8 cellular contexts compared by ENCODE assay signal in the genomic region with DNA sequence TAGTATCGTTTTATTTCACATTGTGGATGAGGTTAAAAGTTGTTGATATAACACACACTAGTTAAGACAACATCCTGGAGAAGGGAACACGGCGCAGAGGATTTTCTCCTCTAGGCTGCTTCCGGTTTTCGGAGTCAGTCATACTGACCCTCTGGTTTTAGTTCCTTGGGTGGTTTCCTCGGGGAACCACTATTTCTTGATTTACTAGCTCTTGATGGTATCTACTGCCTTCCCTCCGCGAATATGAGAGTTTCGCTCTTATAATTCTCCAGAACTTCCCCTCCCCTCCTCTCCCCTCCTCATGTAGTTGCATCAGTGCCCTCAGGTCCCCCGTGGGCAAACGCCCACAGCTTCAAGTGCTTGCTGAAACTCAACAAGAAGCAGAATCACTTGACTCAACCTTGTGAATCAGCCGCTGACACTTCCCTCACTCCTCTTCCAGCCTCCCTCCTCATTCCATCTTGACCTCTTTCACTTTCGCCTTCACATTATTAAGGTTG. TPM values are rescaled to one million over a fixed set of nuclear protein-coding genes. Genes with fewer than 3 reads are reported as not detected.
DNase-seq lines count a peak whose midpoint lies in the region; ATAC-seq, FAIRE-seq and TF ChIP-seq lines count a peak whose summit lies in the region.

No MANE protein-coding gene starts in this region.

- peaks cover 9 to 10% of the 10 kb centered on the region in 2 donors for H3K4me1 ChIP-seq in naive thymus-derived CD4-positive, alpha-beta T cell (ENCODE audit: control insufficient read depth in 2 of 2, insufficient read depth in 2 of 2, low read length in 2 of 2)

- peak overlapping the region in 9 of 10 donors; percentile 65 to 89 (median 77) for H3K4me3 Mint-ChIP-seq in naive thymus-derived CD4-positive, alpha-beta T cell

- DNase-seq in activated CD4-positive, alpha-beta T cell treated with anti-CD3 and anti-CD28 coated beads for 48 hours: peak; percentile 86
- DNase-seq in naive thymus-derived CD4-positive, alpha-beta T cell: peak in 1 of 9 donors; percentile 68
- DNase-seq in DMS 273 treated with DMSO at 0.1 percent for 48 hours (lab: John Stamatoyannopoulos, UW) (no peak), H54 (ENCODE audit: insufficient read length, low spot score) (no peak), NCI-H345 treated with DMSO at 0.1 percent for 48 hours (lab: John Stamatoyannopoulos, UW; ENCODE audit: unreplicated experiment) (no peak), SHP77 (lab: John Stamatoyannopoulos, UW) (no peak)

- no peak for FAIRE-seq in H54 (lab: Jason Lieb, UNC)

- POLR2A ChIA-PET in naive thymus-derived CD4-positive, alpha-beta T cell (lab: Charles Lee): no interaction called here

- no peaks in the 10 kb centered on the region for H3K9me3 ChIP-seq in naive thymus-derived CD4-positive, alpha-beta T cell (ENCODE audit: control insufficient read depth in 2 of 3, low read length in 3 of 3)

- intact Hi-C loops in naive thymus-derived CD4-positive, alpha-beta T cell (cut with micrococcal nuclease): loop anchor here in 1 of 2 donors (1.0 kb wide), 1 partner anchor 44 kb away; no protein-coding TSS in a partner anchor

- ATAC-seq in GM18519 (IDR thresholded peaks at IDR 0.05; ENCODE audit: low FRiP score, unreplicated experiment) (peak; percentile 43), HG02884 (IDR thresholded peaks at IDR 0.05; ENCODE audit: unreplicated experiment) (peak; percentile 55)
- ATAC-seq in naive thymus-derived CD4-positive, alpha-beta T cell: peak; percentile 86

- TF ChIP-seq POLR2A in H54 (IDR thresholded peaks at IDR 0.05; ENCODE audit: low read depth, low read length): no peak

- peak overlapping the region in 3 of 9 donors; percentile 5 to 89 (median 36) for H3K27ac Mint-ChIP-seq in naive thymus-derived CD4-positive, alpha-beta T cell

- peaks cover 0 to 3% (median 0%) of the 10 kb centered on the region in 11 donors for H3K9me3 Mint-ChIP-seq in naive thymus-derived CD4-positive, alpha-beta T cell

- peaks cover 0 to 6% of the 10 kb centered on the region in 2 donors for H3K27me3 ChIP-seq in naive thymus-derived CD4-positive, alpha-beta T cell (ENCODE audit: control insufficient read depth in 2 of 2, insufficient read depth in 2 of 2, low read length in 2 of 2)

- H3K4me3 ChIP-seq in naive thymus-derived CD4-positive, alpha-beta T cell (ENCODE audit: low read length): peak overlapping the region; percentile 38

- H3K36me3 Mint-ChIP-seq in naive thymus-derived CD4-positive, alpha-beta T cell: peaks cover 0 to 2% (median 0%) of the 10 kb centered on the region in 5 donors

- CTCF ChIA-PET in naive thymus-derived CD4-positive, alpha-beta T cell (lab: Charles Lee): interaction anchor here (2.2 kb wide), 1 partner anchor 61 kb away, joined by 6 read pairs; no protein-coding TSS in a partner anchor

- no peaks in the 10 kb centered on the region for H3K36me3 ChIP-seq in naive thymus-derived CD4-positive, alpha-beta T cell (ENCODE audit: control insufficient read depth in 2 of 3, insufficient read depth in 3 of 3, low read length in 3 of 3)

- H3K27ac ChIP-seq in naive thymus-derived CD4-positive, alpha-beta T cell (ENCODE audit: low read depth, low read length): no peak overlapping the region

- peaks cover 17 to 52% (median 42%) of the 10 kb centered on the region in 5 donors for H3K27me3 Mint-ChIP-seq in naive thymus-derived CD4-positive, alpha-beta T cell

- peaks cover 16 to 42% (median 22%) of the 10 kb centered on the region in 7 donors for H3K4me1 Mint-ChIP-seq in naive thymus-derived CD4-positive, alpha-beta T cell

RNA-seq across cellular contexts. Expression of gene APOBEC3A, which starts 15.9 kb away (rescaled TPM):
- total RNA-seq in naive thymus-derived CD4-positive, alpha-beta T cell: 10 to 100 TPM in 2 of 5 experiments, not detected in 3; 15.7 to 79.1 TPM
- polyA plus RNA-seq in naive thymus-derived CD4-positive, alpha-beta T cell: under 1 TPM in 1 of 2 donors, not detected in 1; 0.13 TPM

RNA-seq across cellular contexts. Expression of gene APOBEC3B, which starts 40.6 kb away (rescaled TPM):
- total RNA-seq in naive thymus-derived CD4-positive, alpha-beta T cell: 10 to 100 TPM in 2 of 5 experiments, 1 to 10 TPM in 1, under 1 TPM in 1, not detected in 1; 0.30 to 16.0 (median 7.1) TPM
- polyA plus RNA-seq in naive thymus-derived CD4-positive, alpha-beta T cell: not detected
